1 cellular context compared by ENCODE assay signal in genomic region chr3:148074057-148074456, GRCh38.
TF ChIP-seq lines count a peak whose summit lies in the region.

No MANE protein-coding gene starts in this region.

TF ChIP-seq in HepG2, 621 proteins besides CTCF, POLR2A, EP300 and RAD21 (continued from another document):
- TF ChIP-seq TFE3 (CRISPR knock-in tag; IDR thresholded peaks at IDR 0.05) (no peak), PAWR (CRISPR knock-in tag; IDR thresholded peaks at IDR 0.05; ENCODE audit: borderline replicate concordance) (no peak)
TF ChIP-seq in HepG2: peak in this region for 1.
